1 cellular context compared by ENCODE assay signal in the genomic region with DNA sequence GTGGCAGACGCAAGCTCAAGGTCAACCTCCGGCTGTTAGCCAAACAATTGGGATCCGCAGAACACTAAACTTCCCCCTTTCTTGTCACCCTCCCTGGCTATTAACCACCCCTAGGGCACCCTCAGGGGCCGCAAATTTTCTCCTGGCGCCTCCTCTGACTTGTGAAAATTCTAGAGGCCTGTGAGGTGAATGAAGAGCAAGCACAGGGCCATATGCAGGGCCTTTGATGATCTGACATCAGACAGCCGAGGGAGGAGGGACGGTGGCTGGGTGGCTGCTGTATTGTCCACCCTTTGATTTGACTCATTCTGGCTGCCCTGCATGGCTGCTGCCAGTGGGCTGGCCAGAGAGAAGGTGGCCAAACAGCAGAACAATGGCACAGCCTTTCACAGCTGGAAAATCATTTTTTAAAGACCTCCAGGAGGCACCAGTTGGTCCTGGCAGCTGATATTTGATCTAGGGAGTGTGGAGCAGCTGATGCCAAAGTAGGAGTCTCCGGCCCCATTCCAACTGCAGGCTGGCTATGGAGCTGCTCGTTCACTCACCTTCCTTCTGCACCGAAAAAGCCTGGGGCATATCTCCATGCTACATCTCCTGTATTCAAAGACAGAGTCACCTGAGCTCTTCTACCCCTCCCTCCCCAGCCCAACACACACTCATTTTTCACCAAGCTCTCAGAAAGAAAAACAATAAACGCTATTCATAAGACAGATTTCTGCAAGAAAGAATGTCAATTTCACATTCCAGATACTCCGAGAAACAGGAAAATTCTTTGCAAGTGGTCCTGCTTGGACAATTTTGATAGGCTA.
TF ChIP-seq lines count a peak whose summit lies in the region.

No MANE protein-coding gene starts in this region.

TF ChIP-seq in K562, 482 proteins besides CTCF, POLR2A, EP300 and RAD21 (continued from another document):
- TF ChIP-seq, protein P1, sequence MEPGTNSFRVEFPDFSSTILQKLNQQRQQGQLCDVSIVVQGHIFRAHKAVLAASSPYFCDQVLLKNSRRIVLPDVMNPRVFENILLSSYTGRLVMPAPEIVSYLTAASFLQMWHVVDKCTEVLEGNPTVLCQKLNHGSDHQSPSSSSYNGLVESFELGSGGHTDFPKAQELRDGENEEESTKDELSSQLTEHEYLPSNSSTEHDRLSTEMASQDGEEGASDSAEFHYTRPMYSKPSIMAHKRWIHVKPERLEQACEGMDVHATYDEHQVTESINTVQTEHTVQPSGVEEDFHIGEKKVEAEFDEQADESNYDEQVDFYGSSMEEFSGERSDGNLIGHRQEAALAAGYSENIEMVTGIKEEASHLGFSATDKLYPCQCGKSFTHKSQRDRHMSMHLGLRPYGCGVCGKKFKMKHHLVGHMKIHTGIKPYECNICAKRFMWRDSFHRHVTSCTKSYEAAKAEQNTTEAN (CRISPR knock-in tag; IDR thresholded peaks at IDR 0.05) = no peak
- TF ChIP-seq, protein P2, sequence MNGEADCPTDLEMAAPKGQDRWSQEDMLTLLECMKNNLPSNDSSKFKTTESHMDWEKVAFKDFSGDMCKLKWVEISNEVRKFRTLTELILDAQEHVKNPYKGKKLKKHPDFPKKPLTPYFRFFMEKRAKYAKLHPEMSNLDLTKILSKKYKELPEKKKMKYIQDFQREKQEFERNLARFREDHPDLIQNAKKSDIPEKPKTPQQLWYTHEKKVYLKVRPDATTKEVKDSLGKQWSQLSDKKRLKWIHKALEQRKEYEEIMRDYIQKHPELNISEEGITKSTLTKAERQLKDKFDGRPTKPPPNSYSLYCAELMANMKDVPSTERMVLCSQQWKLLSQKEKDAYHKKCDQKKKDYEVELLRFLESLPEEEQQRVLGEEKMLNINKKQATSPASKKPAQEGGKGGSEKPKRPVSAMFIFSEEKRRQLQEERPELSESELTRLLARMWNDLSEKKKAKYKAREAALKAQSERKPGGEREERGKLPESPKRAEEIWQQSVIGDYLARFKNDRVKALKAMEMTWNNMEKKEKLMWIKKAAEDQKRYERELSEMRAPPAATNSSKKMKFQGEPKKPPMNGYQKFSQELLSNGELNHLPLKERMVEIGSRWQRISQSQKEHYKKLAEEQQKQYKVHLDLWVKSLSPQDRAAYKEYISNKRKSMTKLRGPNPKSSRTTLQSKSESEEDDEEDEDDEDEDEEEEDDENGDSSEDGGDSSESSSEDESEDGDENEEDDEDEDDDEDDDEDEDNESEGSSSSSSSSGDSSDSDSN (IDR thresholded peaks at IDR 0.05; ENCODE audit: borderline replicate concordance in 1 of 2, low read depth in 2 of 2, low read length in 2 of 2) = no peak
- TF ChIP-seq SMARCB1 (IDR thresholded peaks at IDR 0.05; ENCODE audit: insufficient read length, low read depth) = no peak
- TF ChIP-seq ZNF239 (CRISPR knock-in tag; IDR thresholded peaks at IDR 0.05) = no peak
- TF ChIP-seq ZNF436 (CRISPR knock-in tag; IDR thresholded peaks at IDR 0.05) = no peak
- no peak for TF ChIP-seq ZNF76 (CRISPR knock-in tag; IDR thresholded peaks at IDR 0.05; ENCODE audit: borderline replicate concordance)
- TF ChIP-seq POLR2AphosphoS2 (IDR thresholded peaks at IDR 0.05; ENCODE audit: low read length) = no peak
- TF ChIP-seq, protein P3, sequence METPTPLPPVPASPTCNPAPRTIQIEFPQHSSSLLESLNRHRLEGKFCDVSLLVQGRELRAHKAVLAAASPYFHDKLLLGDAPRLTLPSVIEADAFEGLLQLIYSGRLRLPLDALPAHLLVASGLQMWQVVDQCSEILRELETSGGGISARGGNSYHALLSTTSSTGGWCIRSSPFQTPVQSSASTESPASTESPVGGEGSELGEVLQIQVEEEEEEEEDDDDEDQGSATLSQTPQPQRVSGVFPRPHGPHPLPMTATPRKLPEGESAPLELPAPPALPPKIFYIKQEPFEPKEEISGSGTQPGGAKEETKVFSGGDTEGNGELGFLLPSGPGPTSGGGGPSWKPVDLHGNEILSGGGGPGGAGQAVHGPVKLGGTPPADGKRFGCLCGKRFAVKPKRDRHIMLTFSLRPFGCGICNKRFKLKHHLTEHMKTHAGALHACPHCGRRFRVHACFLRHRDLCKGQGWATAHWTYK (CRISPR knock-in tag; IDR thresholded peaks at IDR 0.05) = no peak
- TF ChIP-seq GTF2E2 (tag; IDR thresholded peaks at IDR 0.05) = no peak
- no peak for TF ChIP-seq RAD51 (IDR thresholded peaks at IDR 0.05; ENCODE audit: borderline replicate concordance, low read depth)
- no peak for TF ChIP-seq ZNF175 (CRISPR knock-in tag; IDR thresholded peaks at IDR 0.05; ENCODE audit: low read depth)
- TF ChIP-seq HSF4 (CRISPR knock-in tag; IDR thresholded peaks at IDR 0.05; ENCODE audit: borderline replicate concordance) = no peak
- TF ChIP-seq YY1 (IDR thresholded peaks at IDR 0.05; ENCODE audit: borderline replicate concordance in 1 of 3, control insufficient read depth in 1 of 3, extremely low read depth in 1 of 3, insufficient read depth in 3 of 3, insufficient read length in 1 of 3, insufficient replicate concordance in 2 of 3, low read depth in 1 of 3, low read length in 2 of 3) = no peak
- no peak for TF ChIP-seq TSC22D4 (tag; IDR thresholded peaks at IDR 0.05)
- TF ChIP-seq, protein P4, sequence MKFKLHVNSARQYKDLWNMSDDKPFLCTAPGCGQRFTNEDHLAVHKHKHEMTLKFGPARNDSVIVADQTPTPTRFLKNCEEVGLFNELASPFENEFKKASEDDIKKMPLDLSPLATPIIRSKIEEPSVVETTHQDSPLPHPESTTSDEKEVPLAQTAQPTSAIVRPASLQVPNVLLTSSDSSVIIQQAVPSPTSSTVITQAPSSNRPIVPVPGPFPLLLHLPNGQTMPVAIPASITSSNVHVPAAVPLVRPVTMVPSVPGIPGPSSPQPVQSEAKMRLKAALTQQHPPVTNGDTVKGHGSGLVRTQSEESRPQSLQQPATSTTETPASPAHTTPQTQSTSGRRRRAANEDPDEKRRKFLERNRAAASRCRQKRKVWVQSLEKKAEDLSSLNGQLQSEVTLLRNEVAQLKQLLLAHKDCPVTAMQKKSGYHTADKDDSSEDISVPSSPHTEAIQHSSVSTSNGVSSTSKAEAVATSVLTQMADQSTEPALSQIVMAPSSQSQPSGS (CRISPR knock-in tag; IDR thresholded peaks at IDR 0.05) = no peak
- TF ChIP-seq, protein P5, sequence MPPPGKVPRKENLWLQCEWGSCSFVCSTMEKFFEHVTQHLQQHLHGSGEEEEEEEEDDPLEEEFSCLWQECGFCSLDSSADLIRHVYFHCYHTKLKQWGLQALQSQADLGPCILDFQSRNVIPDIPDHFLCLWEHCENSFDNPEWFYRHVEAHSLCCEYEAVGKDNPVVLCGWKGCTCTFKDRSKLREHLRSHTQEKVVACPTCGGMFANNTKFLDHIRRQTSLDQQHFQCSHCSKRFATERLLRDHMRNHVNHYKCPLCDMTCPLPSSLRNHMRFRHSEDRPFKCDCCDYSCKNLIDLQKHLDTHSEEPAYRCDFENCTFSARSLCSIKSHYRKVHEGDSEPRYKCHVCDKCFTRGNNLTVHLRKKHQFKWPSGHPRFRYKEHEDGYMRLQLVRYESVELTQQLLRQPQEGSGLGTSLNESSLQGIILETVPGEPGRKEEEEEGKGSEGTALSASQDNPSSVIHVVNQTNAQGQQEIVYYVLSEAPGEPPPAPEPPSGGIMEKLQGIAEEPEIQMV (tag; conservative IDR thresholded peaks at IDR 0.05; ENCODE audit: low read depth) = no peak
- TF ChIP-seq TCFL5 (CRISPR knock-in tag; conservative IDR thresholded peaks at IDR 0.05) = no peak
